In genomic region chr6:87494761-87495422, GRCh38 we compare ENCODE assay signal across 1 cellular context.
TF ChIP-seq lines count a peak whose summit lies in the region.

No MANE protein-coding gene starts in this region.

TF ChIP-seq in GM12878, 131 proteins besides CTCF, POLR2A, EP300 and RAD21 (continued from another document):
- TF ChIP-seq CUX1 (IDR thresholded peaks at IDR 0.05; ENCODE audit: insufficient replicate concordance, low read depth, low read length), result no peak
- TF ChIP-seq RUNX3 (IDR thresholded peaks at IDR 0.05; ENCODE audit: low read length), result no peak
- no peak for TF ChIP-seq ZBTB33 (IDR thresholded peaks at IDR 0.05)
- TF ChIP-seq BCL11A (IDR thresholded peaks at IDR 0.05; ENCODE audit: low read depth, low read length), result no peak
- TF ChIP-seq DPF2 (IDR thresholded peaks at IDR 0.05), result 0 out of 2 replicates have a peak, but pooled peaks have one; percentile 17
- no peak for TF ChIP-seq ZNF207 (IDR thresholded peaks at IDR 0.05; ENCODE audit: borderline replicate concordance)
- no peak for TF ChIP-seq SMARCA5 (IDR thresholded peaks at IDR 0.05)
- no peak for TF ChIP-seq NRF1 (conservative IDR thresholded peaks at IDR 0.05; ENCODE audit: low read depth, low read length)
- TF ChIP-seq KAT2A (conservative IDR thresholded peaks at IDR 0.05; ENCODE audit: control insufficient read depth, low read depth, low read length), result no peak
- TF ChIP-seq ZNF274 (IDR thresholded peaks at IDR 0.05; ENCODE audit: insufficient read depth, insufficient read length), result no peak
- no peak for TF ChIP-seq PAX8 (IDR thresholded peaks at IDR 0.05)
- TF ChIP-seq ZNF687 (IDR thresholded peaks at IDR 0.05), result no peak
- 0 out of 2 replicates have a peak, but pooled peaks have one; percentile 22 for TF ChIP-seq PKNOX1 (IDR thresholded peaks at IDR 0.05)
- TF ChIP-seq TBL1XR1 (IDR thresholded peaks at IDR 0.05; ENCODE audit: low read depth, low read length), result no peak
- TF ChIP-seq BMI1 (IDR thresholded peaks at IDR 0.05; ENCODE audit: borderline replicate concordance), result no peak
- TF ChIP-seq CEBPB (IDR thresholded peaks at IDR 0.05; ENCODE audit: borderline replicate concordance in 1 of 2, low read depth in 2 of 2, low read length in 2 of 2), result no peak
- no peak for TF ChIP-seq RELA (IDR thresholded peaks at IDR 0.05; ENCODE audit: borderline replicate concordance, partially characterized antibody)
- no peak for TF ChIP-seq HCFC1 (IDR thresholded peaks at IDR 0.05; ENCODE audit: low read length)
- TF ChIP-seq RELB (IDR thresholded peaks at IDR 0.05; ENCODE audit: low read depth), result peak; percentile 45; the same call in 1 of the 2 replicates
- TF ChIP-seq ZNF217 (IDR thresholded peaks at IDR 0.05), result no peak
- no peak for TF ChIP-seq CBX3 (IDR thresholded peaks at IDR 0.05; ENCODE audit: borderline replicate concordance, low read depth)
- no peak for TF ChIP-seq STAT1 (conservative IDR thresholded peaks at IDR 0.05)
- no peak for TF ChIP-seq CBX5 (IDR thresholded peaks at IDR 0.05; ENCODE audit: low read depth)
- TF ChIP-seq ZNF24 (IDR thresholded peaks at IDR 0.05), result peak; percentile 67; the same call in 1 of the 2 replicates
- no peak for TF ChIP-seq EZH2 (IDR thresholded peaks at IDR 0.05; ENCODE audit: borderline replicate concordance, control insufficient read depth, low read depth, low read length)
- TF ChIP-seq SREBF1 (IDR thresholded peaks at IDR 0.05; ENCODE audit: low read length), result no peak
- TF ChIP-seq ZNF622 (IDR thresholded peaks at IDR 0.05), result no peak
- peak; percentile 79 for TF ChIP-seq SPI1 (IDR thresholded peaks at IDR 0.05; ENCODE audit: borderline replicate concordance, insufficient read depth, low read depth, low read length)
- TF ChIP-seq CREB1 (IDR thresholded peaks at IDR 0.05; ENCODE audit: low read depth), result no peak
- TF ChIP-seq NR2C1 (IDR thresholded peaks at IDR 0.05), result no peak
- no peak for TF ChIP-seq CEBPZ (IDR thresholded peaks at IDR 0.05; ENCODE audit: low read depth, low read length)
- no peak for TF ChIP-seq RBBP5 (conservative IDR thresholded peaks at IDR 0.05)
- TF ChIP-seq MLLT1 (IDR thresholded peaks at IDR 0.05), result peak; percentile 29; the same call in 1 of the 2 replicates
- no peak for TF ChIP-seq ATF7 (IDR thresholded peaks at IDR 0.05; ENCODE audit: low read depth)
- TF ChIP-seq RFX5 (IDR thresholded peaks at IDR 0.05; ENCODE audit: low read depth, low read length), result no peak
- TF ChIP-seq ETV6 (conservative IDR thresholded peaks at IDR 0.05 in 1 of 2, IDR thresholded peaks at IDR 0.05 in 1 of 2; ENCODE audit: borderline replicate concordance in 1 of 2, low read depth in 1 of 2), result no peak
- no peak for TF ChIP-seq PAX5 (IDR thresholded peaks at IDR 0.05; ENCODE audit: borderline replicate concordance, low read depth, low read length)
- no peak for TF ChIP-seq SIN3A (IDR thresholded peaks at IDR 0.05; ENCODE audit: low read depth, low read length)
- TF ChIP-seq MTA2 (IDR thresholded peaks at IDR 0.05; ENCODE audit: low read depth), result peak; percentile 36; the same call in 1 of the 2 replicates
- no peak for TF ChIP-seq IRF3 (IDR thresholded peaks at IDR 0.05)
